Comparison of ENCODE assay signal across 13 cellular contexts in genomic region chr17:35084987-35085386, GRCh38. TPM values are rescaled to one million over a fixed set of nuclear protein-coding genes. Genes with fewer than 3 reads are reported as not detected.
DNase-seq lines count a peak whose midpoint lies in the region; TF ChIP-seq lines count a peak whose summit lies in the region.
"Had no signal": no experiment of that assay in that cellular context is flagged by ENCODE, and none has a peak within 500 bp of the region (broad histone marks: within the 10 kb centered on the region; RNA-seq: fewer than 3 reads in every experiment).

No MANE protein-coding gene starts in this region.

- TF ChIP-seq CTCF in MCF 10A (IDR thresholded peaks at IDR 0.05; ENCODE audit: unreplicated experiment) (no peak), breast epithelium (IDR thresholded peaks at IDR 0.05) (no peak), esophagus squamous epithelium (IDR thresholded peaks at IDR 0.05) (no peak)

- BruUV-seq in MCF 10A (replicated peaks; lab: Mats Ljungman, UMichigan): no TSS peak

- 24 to 25% methylated on average over 2 of the region's 2 CpGs for WGBS in esophagus squamous epithelium, 2 donors

- H3K9me3 Mint-ChIP-seq in MCF 10A (ENCODE audit: unreplicated experiment): no peaks in the 10 kb centered on the region
- H3K9me3 Mint-ChIP-seq: activated naive CD8-positive, alpha-beta T cell treated with anti-CD3 and anti-CD28 coated beads, Interleukin-2, amount 10 ng/mL, durations not matched to agents 7 days and 5 days had no signal

- peak overlapping the region; percentile 67 for H3K27ac Mint-ChIP-seq in MCF 10A (ENCODE audit: low read depth, unreplicated experiment)
- H3K27ac Mint-ChIP-seq: activated naive CD8-positive, alpha-beta T cell treated with anti-CD3 and anti-CD28 coated beads, Interleukin-2, amount 10 ng/mL, durations not matched to agents 7 days and 5 days had no signal

- no peaks in the 10 kb centered on the region for H3K36me3 ChIP-seq in breast epithelium
- H3K36me3 ChIP-seq in esophagus squamous epithelium: no peaks in the 10 kb centered on the region
- H3K36me3 ChIP-seq: lower lobe of right lung had no signal

- no peaks in the 10 kb centered on the region for H3K27me3 Mint-ChIP-seq in MCF 10A (ENCODE audit: insufficient read depth, unreplicated experiment)
- H3K27me3 Mint-ChIP-seq: activated naive CD8-positive, alpha-beta T cell treated with anti-CD3 and anti-CD28 coated beads, Interleukin-2, amount 10 ng/mL, durations not matched to agents 7 days and 5 days had no signal

- no peaks in the 10 kb centered on the region for H3K9me3 ChIP-seq in breast epithelium
- H3K9me3 ChIP-seq in esophagus squamous epithelium: no peaks in the 10 kb centered on the region
- H3K9me3 ChIP-seq: lower lobe of right lung had no signal

- TF ChIP-seq POLR2A in breast epithelium (IDR thresholded peaks at IDR 0.05): no peak
- TF ChIP-seq POLR2A in esophagus squamous epithelium (IDR thresholded peaks at IDR 0.05): no peak

- POLR2A ChIA-PET in MCF 10A (lab: Yijun Ruan, JAX): interaction anchor here (1.1 to 9.8 kb wide), 4 partner anchors 10 to 123 kb away, joined by 3 to 119 read pairs (median 22); partner anchors contain the start of genes CCT6B, LIG3, RFFL and ZNF830

- intact Hi-C loops in MCF 10A (cut with micrococcal nuclease): loop anchor here (5.0 kb wide), 2 partner anchors 63 to 103 kb away; partner anchors contain the start of gene LIG3
- intact Hi-C loops in breast epithelium (cut with DNase I; ENCODE audit: low total_unique reads): no loop called here
- intact Hi-C loops in esophagus squamous epithelium (cut with DNase I): loop anchor here (5.0 kb wide), 1 partner anchor 103 kb away; the partner anchor contains the start of gene LIG3

- H3K27me3 ChIP-seq in breast epithelium (no peaks in the 10 kb centered on the region), esophagus squamous epithelium (no peaks in the 10 kb centered on the region)

- H3K36me3 Mint-ChIP-seq in MCF 10A (ENCODE audit: insufficient read depth, unreplicated experiment): no peaks in the 10 kb centered on the region

- H3K4me3 Mint-ChIP-seq in MCF 10A (ENCODE audit: unreplicated experiment): no peak overlapping the region
- H3K4me3 Mint-ChIP-seq: activated naive CD8-positive, alpha-beta T cell treated with anti-CD3 and anti-CD28 coated beads, Interleukin-2, amount 10 ng/mL, durations not matched to agents 7 days and 5 days had no signal

- H3K27ac ChIP-seq in breast epithelium (no peak overlapping the region), esophagus squamous epithelium (peak overlapping the region; percentile 47 to 97 (median 95)), temporal lobe (ENCODE audit: low read depth, low read length) (peak overlapping the region; percentile 96)
- H3K27ac ChIP-seq: C4-2B, lower lobe of right lung had no signal

- peak; percentile 68 for DNase-seq in MCF 10A (ENCODE audit: unreplicated experiment)
- DNase-seq in breast epithelium (ENCODE audit: low spot score in 2 of 2): no peak
- DNase-seq in RKO (ENCODE audit: low spot score): peak; percentile 93
- no peak for DNase-seq in esophagus squamous epithelium (lab: John Stamatoyannopoulos, UW)
- DNase-seq in DMS53 (lab: John Stamatoyannopoulos, UW): no peak
- DNase-seq in central memory CD4-positive, alpha-beta T cell: no peak
- DNase-seq in NCI-H187 treated with DMSO at 0.1 percent for 48 hours (lab: John Stamatoyannopoulos, UW): no peak
- DNase-seq: activated naive CD8-positive, alpha-beta T cell treated with anti-CD3 and anti-CD28 coated beads, Interleukin-2, amount 10 ng/mL, durations not matched to agents 7 days and 5 days; lower lobe of right lung; NCI-H774 had no signal

- peaks cover 21% of the 10 kb centered on the region for H3K4me1 Mint-ChIP-seq in MCF 10A (ENCODE audit: insufficient read depth, unreplicated experiment)

- no peaks in the 10 kb centered on the region for H3K4me1 ChIP-seq in breast epithelium
- peaks cover 14 to 90% (median 27%) of the 10 kb centered on the region in 3 donors for H3K4me1 ChIP-seq in esophagus squamous epithelium

- CTCF ChIA-PET in MCF 10A (lab: Yijun Ruan, JAX): interaction anchor here (0.7 to 2.5 kb wide), 3 partner anchors 19 to 87 kb away, joined by 3 to 8 read pairs (median 3); no protein-coding TSS in a partner anchor

- no peak overlapping the region for H3K4me3 ChIP-seq in breast epithelium
- H3K4me3 ChIP-seq in esophagus squamous epithelium: no peak overlapping the region
- H3K4me3 ChIP-seq: lower lobe of right lung had no signal

RNA-seq across cellular contexts. Expression of gene RFFL, which starts 21.5 kb away (rescaled TPM):
- 22.0 and 22.6 TPM in 2 replicates for total RNA-seq in MCF 10A (2022)
- 10 to 100 TPM; 13.8 to 27.5 (median 19.4) TPM for total RNA-seq in breast epithelium
- total RNA-seq in esophagus squamous epithelium: 10 to 100 TPM; 31.7 to 64.0 (median 56.2) TPM
- 7.1 TPM for total RNA-seq in temporal lobe

RNA-seq across cellular contexts. Expression of gene RAD51D, which starts 34.7 kb away (rescaled TPM):
- 9.6 and 13.0 TPM in 2 replicates for total RNA-seq in MCF 10A (2022)
- 10 to 100 TPM in 2 of 3 donors, 1 to 10 TPM in 1; 7.9 to 12.6 (median 10.5) TPM for total RNA-seq in breast epithelium
- total RNA-seq in esophagus squamous epithelium: 1 to 10 TPM; 2.4 to 7.1 (median 6.0) TPM
- total RNA-seq in temporal lobe: 9.8 TPM

RNA-seq across cellular contexts. Expression of gene FNDC8, which starts 36.4 kb away (rescaled TPM):
- total RNA-seq in MCF 10A (2022): not detected in 2 replicates
- not detected for total RNA-seq in breast epithelium
- total RNA-seq in esophagus squamous epithelium: not detected
- total RNA-seq in temporal lobe: not detected
- total RNA-seq: activated naive CD8-positive, alpha-beta T cell treated with anti-CD3 and anti-CD28 coated beads, Interleukin-2, amount 10 ng/mL, durations not matched to agents 7 days and 5 days; epithelial cell of proximal tubule; lower lobe of right lung had no signal

RNA-seq across cellular contexts. Expression of gene NLE1, which starts 57.1 kb away (rescaled TPM):
- 24.3 and 36.2 TPM in 2 replicates for total RNA-seq in MCF 10A (2022)
- 10 to 100 TPM; 15.2 to 32.1 (median 18.2) TPM for total RNA-seq in breast epithelium
- 10 to 100 TPM in 3 of 4 donors, 1 to 10 TPM in 1; 8.2 to 19.6 (median 17.8) TPM for total RNA-seq in esophagus squamous epithelium
- 24.6 TPM for total RNA-seq in temporal lobe

Comparison
In these comparisons a context has a peak if more than half of its experiments do, and no peak if none do; other contexts are left out.
1. DNase-seq: peak in MCF 10A (single experiment) and RKO (single experiment); none in breast epithelium (0 of 2), esophagus squamous epithelium (single experiment), DMS53 (single experiment), central memory CD4-positive, alpha-beta T cell (single experiment) and NCI-H187 treated with DMSO at 0.1 percent for 48 hours (single experiment).
2. H3K27ac ChIP-seq: peak in esophagus squamous epithelium (4 of 4) and temporal lobe (single experiment); none in breast epithelium (0 of 2).